9 cellular contexts compared by ENCODE assay signal in genomic region chr1:15027515-15027948, GRCh38.
DNase-seq lines count a peak whose midpoint lies in the region; ATAC-seq and TF ChIP-seq lines count a peak whose summit lies in the region.
"Had no signal": no experiment of that assay in that cellular context is flagged by ENCODE, and none has a peak within 500 bp of the region (broad histone marks: within the 10 kb centered on the region; RNA-seq: fewer than 3 reads in every experiment).

No MANE protein-coding gene starts in this region.

- 0 out of 2 replicates have a peak, but pooled peaks cover 1% of the 10 kb centered on the region for H3K36me3 ChIP-seq in BJ (ENCODE audit: control insufficient read depth, insufficient read depth, low read length)
- H3K36me3 ChIP-seq in H7 (replicated peaks; ENCODE audit: control insufficient read depth, insufficient read depth, low read length): no peaks in the 10 kb centered on the region

- TF ChIP-seq CTCF in BJ (IDR thresholded peaks at IDR 0.05; ENCODE audit: insufficient read depth, low read depth, low read length): peak; percentile 95

- DNase-seq in BJ (ENCODE audit: low read depth) (peak; percentile 10), H7 (peak; percentile 90), RPMI8226 (peak; percentile 36), caudate nucleus (lab: John Stamatoyannopoulos, UW) (peak in 56 of 61 donors; percentile 4 to 71 (median 42)), islet precursor cell (peak; percentile 87)
- peak; percentile 34 for DNase-seq in stimulated activated CD4-positive, alpha-beta T cell treated with anti-CD3 and anti-CD28 coated beads, Interleukin-1b, Interleukin-23, amount 100 ng/mL, for 48 hours
- DNase-seq in stimulated activated naive CD4-positive, alpha-beta T cell (lab: John Stamatoyannopoulos, UW): no peak

- ATAC-seq in GM21619 (IDR thresholded peaks at IDR 0.05; ENCODE audit: unreplicated experiment): no peak
- ATAC-seq: naive thymus-derived CD4-positive, alpha-beta T cell had no signal

- H3K27ac ChIP-seq in caudate nucleus (ENCODE audit: low read depth, low read length): peak overlapping the region; percentile 52

- H3K4me3 ChIP-seq in BJ (ENCODE audit: low read depth, low read length) (no peak overlapping the region), H7 (ENCODE audit: insufficient read depth, low read depth, low read length) (no peak overlapping the region)

- CTCF ChIA-PET in BJ (lab: Yijun Ruan, JAX): interaction anchor here (0.6 to 2.9 kb wide), 47 partner anchors 8 to 914 kb away, joined by 3 to 22 read pairs (median 5); no protein-coding TSS in a partner anchor

- POLR2A ChIA-PET in BJ (lab: Charles Lee): interaction anchor here (1.0 kb wide), 1 partner anchor 59 kb away, joined by 3 read pairs; no protein-coding TSS in a partner anchor

- H3K27me3 ChIP-seq in BJ (ENCODE audit: control insufficient read depth, insufficient read depth, low read length) (no peaks in the 10 kb centered on the region), H7 (ENCODE audit: control insufficient read depth, insufficient read depth, low read length) (no peaks in the 10 kb centered on the region)

Comparison
In these comparisons a context has a peak if more than half of its experiments do, and no peak if none do; other contexts are left out.
1. DNase-seq: peak in BJ (single experiment), H7 (single experiment), RPMI8226 (single experiment), caudate nucleus (56 of 61), islet precursor cell (single experiment) and stimulated activated CD4-positive, alpha-beta T cell treated with anti-CD3 and anti-CD28 coated beads, Interleukin-1b, Interleukin-23, amount 100 ng/mL, for 48 hours (single experiment); none in stimulated activated naive CD4-positive, alpha-beta T cell (0 of 6).